ENCODE assay signal across 8 cellular contexts in the genomic region with DNA sequence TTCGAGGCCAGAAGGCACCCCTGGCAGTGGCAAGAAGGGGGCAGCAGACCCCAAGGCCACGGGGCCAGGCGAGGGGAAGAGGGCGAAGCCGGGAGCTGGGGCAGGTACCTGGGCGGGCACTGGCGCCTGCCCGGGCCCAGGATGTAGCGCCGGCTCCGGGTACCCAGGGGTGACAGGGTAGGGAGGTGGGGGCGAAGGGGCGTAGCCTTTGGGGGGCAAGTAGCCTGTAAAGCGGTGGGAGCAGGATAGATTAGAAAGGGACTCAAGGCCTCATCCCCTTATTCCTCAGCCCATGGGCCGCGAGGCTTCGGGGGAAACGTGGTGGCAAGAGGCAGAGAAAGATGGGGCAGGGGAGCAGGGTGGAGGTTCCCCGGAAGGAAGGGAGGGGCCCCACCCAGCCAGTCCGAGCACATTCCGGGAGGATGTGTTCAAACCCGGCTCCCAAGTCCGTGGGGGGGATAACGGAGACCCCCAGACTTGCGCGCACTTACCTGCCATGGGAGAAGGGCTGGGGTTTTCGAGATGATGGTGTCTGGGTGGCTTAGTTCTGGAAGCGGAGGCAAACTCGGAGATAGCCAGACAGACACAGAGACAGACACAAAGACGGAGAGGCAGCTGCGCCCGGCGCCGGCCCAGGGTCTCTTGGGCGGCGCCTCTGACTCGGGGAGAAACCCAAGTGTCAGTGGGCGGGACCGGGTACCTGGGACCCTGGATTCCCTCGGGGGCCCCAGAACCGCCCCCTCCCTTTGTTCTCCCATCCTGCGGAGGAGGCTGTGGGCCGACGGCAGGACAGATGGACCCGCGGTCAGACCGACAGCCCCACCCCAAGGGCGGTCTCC. TPM values are rescaled to one million over a fixed set of nuclear protein-coding genes. Genes with fewer than 3 reads are reported as not detected.
DNase-seq lines count a peak whose midpoint lies in the region; ATAC-seq, FAIRE-seq and TF ChIP-seq lines count a peak whose summit lies in the region.

No MANE protein-coding gene starts in this region.

- no peak for TF ChIP-seq RAD21 in liver (IDR thresholded peaks at IDR 0.05)

- H3K27ac ChIP-seq in liver (ENCODE audit: low read depth in 1 of 2, low read length in 2 of 2) = peak overlapping the region; percentile 74 to 94

- FAIRE-seq in bronchial epithelial cell (lab: Jason Lieb, UNC) = no peak

- H3K9me3 ChIP-seq in BE2C = no peaks in the 10 kb centered on the region
- no peaks in the 10 kb centered on the region for H3K9me3 ChIP-seq in liver (ENCODE audit: control insufficient read depth in 4 of 4, low read length in 3 of 4)

- peak; percentile 48 for ATAC-seq in HG03432 (IDR thresholded peaks at IDR 0.05; ENCODE audit: unreplicated experiment)

- WGBS in liver = 17% methylated on average over 48 of the region's 48 CpGs

- H3K4me1 ChIP-seq in BE2C (no peaks in the 10 kb centered on the region), liver (ENCODE audit: control insufficient read depth in 4 of 4, insufficient read depth in 4 of 4, low read length in 3 of 4) (peaks cover 0 to 15% (median 8%) of the 10 kb centered on the region in 4 donors)

- no peaks in the 10 kb centered on the region for H3K36me3 ChIP-seq in BE2C
- peaks cover 26% of the 10 kb centered on the region for H3K36me3 ChIP-seq in bronchial epithelial cell (ENCODE audit: control insufficient read depth, insufficient read depth, low read length)
- H3K36me3 ChIP-seq in liver (ENCODE audit: control insufficient read depth in 4 of 4, insufficient read depth in 3 of 4, low read depth in 1 of 4, low read length in 3 of 4) = peaks cover 0 to 8% (median 2%) of the 10 kb centered on the region in 4 donors

- peak overlapping the region in 1 of 2 donors; percentile 79 for H3K9ac ChIP-seq in liver (ENCODE audit: low read depth in 1 of 2, low read length in 2 of 2)

- TF ChIP-seq CTCF in BE2C (IDR thresholded peaks at IDR 0.05; ENCODE audit: low read depth, low read length) (no peak), bronchial epithelial cell (IDR thresholded peaks at IDR 0.05; ENCODE audit: insufficient read depth, low read length, severe bottlenecking) (no peak), liver (IDR thresholded peaks at IDR 0.05; ENCODE audit: low read depth, low read length, missing input control) (no peak)

- DNase-seq in BE2C (no peak), GM19238 (ENCODE audit: insufficient read length, low spot score) (peak; percentile 80), T follicular helper cell (ENCODE audit: low read depth) (peak; percentile 59), bronchial epithelial cell (ENCODE audit: low read depth) (peak; percentile 44), NCI-H1694 (lab: John Stamatoyannopoulos, UW) (no peak)
- peak; percentile 56 for DNase-seq in stimulated activated CD8-positive, alpha-beta memory T cell treated with anti-CD3 and anti-CD28 coated beads, Interleukin-4, amount 100 ng/mL, for 48 hours

- H3K27me3 ChIP-seq in BE2C = no peaks in the 10 kb centered on the region
- no peaks in the 10 kb centered on the region for H3K27me3 ChIP-seq in bronchial epithelial cell (ENCODE audit: control insufficient read depth, insufficient read depth, low read length)
- H3K27me3 ChIP-seq in liver (ENCODE audit: control insufficient read depth in 4 of 4, insufficient read depth in 4 of 4, low read length in 3 of 4) = no peaks in the 10 kb centered on the region

- H3K4me3 ChIP-seq in BE2C (ENCODE audit: low read depth, low read length) (peak overlapping the region; percentile 63), bronchial epithelial cell (ENCODE audit: low read depth, low read length) (peak overlapping the region; percentile 82), liver (ENCODE audit: low read depth in 1 of 3, low read length in 3 of 3) (peak overlapping the region; percentile 69 to 85 (median 73))

TF ChIP-seq in liver, 16 proteins besides CTCF, POLR2A, EP300 and RAD21:
- no peak for TF ChIP-seq RXRA (IDR thresholded peaks at IDR 0.05)
- no peak for TF ChIP-seq NR2F2 (IDR thresholded peaks at IDR 0.05)
- no peak for TF ChIP-seq HNF4A (conservative IDR thresholded peaks at IDR 0.05)
- no peak for TF ChIP-seq SP1 (IDR thresholded peaks at IDR 0.05)
- TF ChIP-seq HNF4G (IDR thresholded peaks at IDR 0.05) = no peak
- TF ChIP-seq MAX (IDR thresholded peaks at IDR 0.05) = no peak
- no peak for TF ChIP-seq EGR1 (IDR thresholded peaks at IDR 0.05; ENCODE audit: low read depth in 2 of 2)
- no peak for TF ChIP-seq ATF3 (IDR thresholded peaks at IDR 0.05)
- TF ChIP-seq, protein P1, sequence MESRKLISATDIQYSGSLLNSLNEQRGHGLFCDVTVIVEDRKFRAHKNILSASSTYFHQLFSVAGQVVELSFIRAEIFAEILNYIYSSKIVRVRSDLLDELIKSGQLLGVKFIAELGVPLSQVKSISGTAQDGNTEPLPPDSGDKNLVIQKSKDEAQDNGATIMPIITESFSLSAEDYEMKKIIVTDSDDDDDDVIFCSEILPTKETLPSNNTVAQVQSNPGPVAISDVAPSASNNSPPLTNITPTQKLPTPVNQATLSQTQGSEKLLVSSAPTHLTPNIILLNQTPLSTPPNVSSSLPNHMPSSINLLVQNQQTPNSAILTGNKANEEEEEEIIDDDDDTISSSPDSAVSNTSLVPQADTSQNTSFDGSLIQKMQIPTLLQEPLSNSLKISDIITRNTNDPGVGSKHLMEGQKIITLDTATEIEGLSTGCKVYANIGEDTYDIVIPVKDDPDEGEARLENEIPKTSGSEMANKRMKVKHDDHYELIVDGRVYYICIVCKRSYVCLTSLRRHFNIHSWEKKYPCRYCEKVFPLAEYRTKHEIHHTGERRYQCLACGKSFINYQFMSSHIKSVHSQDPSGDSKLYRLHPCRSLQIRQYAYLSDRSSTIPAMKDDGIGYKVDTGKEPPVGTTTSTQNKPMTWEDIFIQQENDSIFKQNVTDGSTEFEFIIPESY (IDR thresholded peaks at IDR 0.05) = no peak
- TF ChIP-seq, protein P2, sequence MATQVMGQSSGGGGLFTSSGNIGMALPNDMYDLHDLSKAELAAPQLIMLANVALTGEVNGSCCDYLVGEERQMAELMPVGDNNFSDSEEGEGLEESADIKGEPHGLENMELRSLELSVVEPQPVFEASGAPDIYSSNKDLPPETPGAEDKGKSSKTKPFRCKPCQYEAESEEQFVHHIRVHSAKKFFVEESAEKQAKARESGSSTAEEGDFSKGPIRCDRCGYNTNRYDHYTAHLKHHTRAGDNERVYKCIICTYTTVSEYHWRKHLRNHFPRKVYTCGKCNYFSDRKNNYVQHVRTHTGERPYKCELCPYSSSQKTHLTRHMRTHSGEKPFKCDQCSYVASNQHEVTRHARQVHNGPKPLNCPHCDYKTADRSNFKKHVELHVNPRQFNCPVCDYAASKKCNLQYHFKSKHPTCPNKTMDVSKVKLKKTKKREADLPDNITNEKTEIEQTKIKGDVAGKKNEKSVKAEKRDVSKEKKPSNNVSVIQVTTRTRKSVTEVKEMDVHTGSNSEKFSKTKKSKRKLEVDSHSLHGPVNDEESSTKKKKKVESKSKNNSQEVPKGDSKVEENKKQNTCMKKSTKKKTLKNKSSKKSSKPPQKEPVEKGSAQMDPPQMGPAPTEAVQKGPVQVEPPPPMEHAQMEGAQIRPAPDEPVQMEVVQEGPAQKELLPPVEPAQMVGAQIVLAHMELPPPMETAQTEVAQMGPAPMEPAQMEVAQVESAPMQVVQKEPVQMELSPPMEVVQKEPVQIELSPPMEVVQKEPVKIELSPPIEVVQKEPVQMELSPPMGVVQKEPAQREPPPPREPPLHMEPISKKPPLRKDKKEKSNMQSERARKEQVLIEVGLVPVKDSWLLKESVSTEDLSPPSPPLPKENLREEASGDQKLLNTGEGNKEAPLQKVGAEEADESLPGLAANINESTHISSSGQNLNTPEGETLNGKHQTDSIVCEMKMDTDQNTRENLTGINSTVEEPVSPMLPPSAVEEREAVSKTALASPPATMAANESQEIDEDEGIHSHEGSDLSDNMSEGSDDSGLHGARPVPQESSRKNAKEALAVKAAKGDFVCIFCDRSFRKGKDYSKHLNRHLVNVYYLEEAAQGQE (IDR thresholded peaks at IDR 0.05) = no peak
- no peak for TF ChIP-seq FOXA1 (IDR thresholded peaks at IDR 0.05)
- TF ChIP-seq YY1 (IDR thresholded peaks at IDR 0.05) = no peak
- TF ChIP-seq GABPA (IDR thresholded peaks at IDR 0.05 in 1 of 2, conservative IDR thresholded peaks at IDR 0.05 in 1 of 2) = no peak
- no peak for TF ChIP-seq FOXA2 (IDR thresholded peaks at IDR 0.05)
- no peak for TF ChIP-seq TAF1 (conservative IDR thresholded peaks at IDR 0.05)
- no peak for TF ChIP-seq JUND (IDR thresholded peaks at IDR 0.05)

RNA-seq across cellular contexts. Expression of gene PLSCR3, which starts 0.5 kb away (rescaled TPM):
- polyA plus RNA-seq in BE2C (2012; ENCODE audit: insufficient read depth, insufficient read length, low read depth) = 14.8 TPM
- total RNA-seq in bronchial epithelial cell (9.0 and 13.2 TPM in 2 replicates), liver (1 to 10 TPM; 2.8 to 4.2 TPM)
- polyA plus RNA-seq in liver = 10 to 100 TPM in 1 of 2 donors, 1 to 10 TPM in 1; 4.0 to 10.9 TPM

RNA-seq across cellular contexts. Expression of gene TMEM256, which starts 10.1 kb away (rescaled TPM):
- 22.2 TPM for polyA plus RNA-seq in BE2C (2012; ENCODE audit: insufficient read depth, insufficient read length, low read depth)
- 40.3 and 67.7 TPM in 2 replicates for total RNA-seq in bronchial epithelial cell
- total RNA-seq in liver = 100 to 1,000 TPM in 1 of 2 donors, 10 to 100 TPM in 1; 30.0 to 130 TPM
- polyA plus RNA-seq in liver = 10 to 100 TPM; 95.6 to 99.8 TPM

RNA-seq across cellular contexts. Expression of gene TNK1, which starts 12.9 kb away (rescaled TPM):
- 0.45 TPM for polyA plus RNA-seq in BE2C (2012; ENCODE audit: insufficient read depth, insufficient read length, low read depth)
- total RNA-seq in bronchial epithelial cell (7.4 and 11.8 TPM in 2 replicates), liver (1 to 10 TPM in 1 of 2 donors, under 1 TPM in 1; 0.05 to 3.2 TPM)
- polyA plus RNA-seq in liver = 1 to 10 TPM; 1.9 to 3.5 TPM

RNA-seq across cellular contexts. Expression of gene NLGN2, which starts 13.8 kb away (rescaled TPM):
- polyA plus RNA-seq in BE2C (2012; ENCODE audit: insufficient read depth, insufficient read length, low read depth) = 12.4 TPM
- total RNA-seq in bronchial epithelial cell = 0.79 and 1.2 TPM in 2 replicates
- total RNA-seq in liver = 1 to 10 TPM in 1 of 2 donors, under 1 TPM in 1; 0.47 to 1.3 TPM
- polyA plus RNA-seq in liver = 1 to 10 TPM in 1 of 2 donors, under 1 TPM in 1; 0.24 to 2.4 TPM

RNA-seq across cellular contexts. Expression of gene SPEM1, which starts 26.3 kb away (rescaled TPM):
- polyA plus RNA-seq in BE2C (2012; ENCODE audit: insufficient read depth, insufficient read length, low read depth) = not detected
- 0.13 TPM in 1 of 2 replicates, not detected in the other for total RNA-seq in bronchial epithelial cell
- total RNA-seq in liver = not detected
- polyA plus RNA-seq in liver = not detected

Comparison
In these comparisons a context has a peak if more than half of its experiments do, and no peak if none do; other contexts are left out.
1. DNase-seq: peak in GM19238 (single experiment), T follicular helper cell (single experiment), bronchial epithelial cell (single experiment) and stimulated activated CD8-positive, alpha-beta memory T cell treated with anti-CD3 and anti-CD28 coated beads, Interleukin-4, amount 100 ng/mL, for 48 hours (single experiment); none in BE2C (single experiment) and NCI-H1694 (single experiment).
2. Peak in every context shown above with its lines, with median percentiles within 50 percentile points of each other: H3K4me3 ChIP-seq.